8 cellular contexts compared by ENCODE assay signal in genomic region chr5:38420691-38421395, GRCh38.
A peak's percentile ranks its signal among the peaks of the same experiment; 100 is the strongest.
DNase-seq lines count a peak whose midpoint lies in the region; ATAC-seq and TF ChIP-seq lines count a peak whose summit lies in the region.

No MANE protein-coding gene starts in this region.

- no peak overlapping the region for H3K27ac ChIP-seq in OCI-LY3 (ENCODE audit: low read length)

- peak; percentile 61 for TF ChIP-seq CTCF in OCI-LY3 (IDR thresholded peaks at IDR 0.05; ENCODE audit: low read depth, low read length)
- TF ChIP-seq CTCF in kidney epithelial cell (IDR thresholded peaks at IDR 0.05; ENCODE audit: insufficient read depth, low read length, poor library complexity, severe bottlenecking), result peak; percentile 84

- H3K4me3 ChIP-seq in OCI-LY3 (ENCODE audit: low read length), result no peak overlapping the region
- no peak overlapping the region for H3K4me3 ChIP-seq in kidney epithelial cell (ENCODE audit: low read depth, low read length)

- no peaks in the 10 kb centered on the region for H3K9me3 ChIP-seq in OCI-LY3 (ENCODE audit: insufficient read depth, low read length)

- in situ Hi-C loops in T47D (cut with HindIII; ENCODE audit: low pct_unique_long_range_greater_than_20kb, low sequenced_read_pairs), result no loop called here

- no peaks in the 10 kb centered on the region for H3K4me1 ChIP-seq in OCI-LY3 (ENCODE audit: low read length)

- no peak overlapping the region for H3K9ac ChIP-seq in OCI-LY3 (ENCODE audit: low read length)

- H3K36me3 ChIP-seq in OCI-LY3 (replicated peaks; ENCODE audit: low read depth, low read length) (no peaks in the 10 kb centered on the region), kidney epithelial cell (ENCODE audit: control insufficient read depth, insufficient read depth, low read length) (no peaks in the 10 kb centered on the region)

- H2AFZ ChIP-seq in OCI-LY3 (ENCODE audit: low read depth, low read length), result no peak overlapping the region

- H4K20me1 ChIP-seq in OCI-LY3 (ENCODE audit: insufficient read depth, low read length), result no peaks in the 10 kb centered on the region

- ATAC-seq in GM18868 (IDR thresholded peaks at IDR 0.05; ENCODE audit: unreplicated experiment), result no peak

- H3K27me3 ChIP-seq in OCI-LY3 (ENCODE audit: low read depth, low read length), result peaks cover 17% of the 10 kb centered on the region; the same call in 1 of the 2 replicates
- H3K27me3 ChIP-seq in kidney epithelial cell (ENCODE audit: control insufficient read depth, insufficient read depth, low read length), result no peaks in the 10 kb centered on the region

- DNase-seq in NOMO-1 (lab: John Stamatoyannopoulos, UW; ENCODE audit: unreplicated experiment in 2 of 2) (peak; percentile 23 to 45), NOMO-1 treated with dmso at 0.1 percent for 144 hours (lab: John Stamatoyannopoulos, UW; ENCODE audit: unreplicated experiment) (no peak), HT-29 (ENCODE audit: low spot score) (peak; percentile 86), T47D (ENCODE audit: low read depth in 1 of 2, low spot score in 1 of 2) (peak; percentile 61 to 79), kidney epithelial cell (ENCODE audit: low read depth) (peak; percentile 16)
- peak; percentile 13 for DNase-seq in stimulated activated CD4-positive, alpha-beta T cell treated with anti-CD3 and anti-CD28 coated beads, Interleukin-4, amount 100 ng/mL, for 24 hours

- H3K4me2 ChIP-seq in OCI-LY3 (ENCODE audit: low read length), result no peak overlapping the region

- H3K79me2 ChIP-seq in OCI-LY3 (ENCODE audit: low read length), result no peaks in the 10 kb centered on the region
